Comparison of ENCODE assay signal across 10 cellular contexts in genomic region chr12:53224897-53225634, GRCh38. TPM values are rescaled to one million over a fixed set of nuclear protein-coding genes. Genes with fewer than 3 reads are reported as not detected.
DNase-seq lines count a peak whose midpoint lies in the region; ATAC-seq, FAIRE-seq and TF ChIP-seq lines count a peak whose summit lies in the region.
"Had no signal": no experiment of that assay in that cellular context is flagged by ENCODE, and none has a peak within 500 bp of the region (broad histone marks: within the 10 kb centered on the region; RNA-seq: fewer than 3 reads in every experiment).

No MANE protein-coding gene starts in this region.

- no peak for TF ChIP-seq EP300 in tibial nerve (IDR thresholded peaks at IDR 0.05)

- H3K27ac Mint-ChIP-seq in activated CD8-positive, alpha-beta memory T cell treated with anti-CD3 and anti-CD28 coated beads, Interleukin-2, amount 10 ng/mL, durations not matched to agents 7 days and 5 days: peak overlapping the region; percentile 10
- peak overlapping the region; percentile 74 for H3K27ac Mint-ChIP-seq in astrocyte (ENCODE audit: unreplicated experiment)

- no peak for ATAC-seq in activated CD8-positive, alpha-beta memory T cell treated with anti-CD3 and anti-CD28 coated beads, Interleukin-2, amount 10 ng/mL, durations not matched to agents 7 days and 5 days
- no peak for ATAC-seq in lower lobe of right lung

- no peaks in the 10 kb centered on the region for H4K20me1 ChIP-seq in astrocyte (ENCODE audit: insufficient read depth, low read length)

- H3K4me1 ChIP-seq in astrocyte (ENCODE audit: insufficient read depth, low read length) (peaks cover 35% of the 10 kb centered on the region), lower lobe of right lung (peaks cover 50% of the 10 kb centered on the region), tibial nerve (peaks cover 5 to 66% (median 43%) of the 10 kb centered on the region in 4 donors), colonic mucosa (peaks cover 5% of the 10 kb centered on the region)

- H3K4me1 Mint-ChIP-seq in activated CD8-positive, alpha-beta memory T cell treated with anti-CD3 and anti-CD28 coated beads, Interleukin-2, amount 10 ng/mL, durations not matched to agents 7 days and 5 days: peaks cover 40% of the 10 kb centered on the region
- peaks cover 37% of the 10 kb centered on the region for H3K4me1 Mint-ChIP-seq in astrocyte (ENCODE audit: low read depth, unreplicated experiment)

- intact Hi-C loops in lower lobe of right lung (cut with DNase I) (no loop called here), colonic mucosa (cut with DNase I) (no loop called here)

- no peak for TF ChIP-seq CTCF in astrocyte (IDR thresholded peaks at IDR 0.05; ENCODE audit: insufficient read depth, low read depth, low read length)
- no peak for TF ChIP-seq CTCF in lower lobe of right lung (IDR thresholded peaks at IDR 0.05)
- TF ChIP-seq CTCF in tibial nerve (IDR thresholded peaks at IDR 0.05): no peak
- TF ChIP-seq CTCF in colonic mucosa (IDR thresholded peaks at IDR 0.05): no peak

- H3K79me2 ChIP-seq in astrocyte (ENCODE audit: insufficient read depth, low read length): no peaks in the 10 kb centered on the region

- no peak overlapping the region for H3K4me2 ChIP-seq in astrocyte (ENCODE audit: low read length)

- CTCF ChIA-PET in activated CD8-positive, alpha-beta memory T cell treated with anti-CD3 and anti-CD28 coated beads, Interleukin-2, amount 10 ng/mL, durations not matched to agents 7 days and 5 days (lab: Charles Lee): interaction anchor here (1.1 to 16.0 kb wide), 3 partner anchors 18 to 26 kb away, joined by 4 to 164 read pairs (median 4); partner anchors contain the start of gene ITGB7

- no peaks in the 10 kb centered on the region for H3K27me3 Mint-ChIP-seq in activated CD8-positive, alpha-beta memory T cell treated with anti-CD3 and anti-CD28 coated beads, Interleukin-2, amount 10 ng/mL, durations not matched to agents 7 days and 5 days
- peaks cover 8% of the 10 kb centered on the region for H3K27me3 Mint-ChIP-seq in astrocyte (ENCODE audit: low read depth, unreplicated experiment)

- H3K4me3 Mint-ChIP-seq in activated CD8-positive, alpha-beta memory T cell treated with anti-CD3 and anti-CD28 coated beads, Interleukin-2, amount 10 ng/mL, durations not matched to agents 7 days and 5 days: no peak overlapping the region
- peak overlapping the region; percentile 60 for H3K4me3 Mint-ChIP-seq in astrocyte (ENCODE audit: unreplicated experiment)

- no peak overlapping the region for H3K4me3 ChIP-seq in astrocyte (ENCODE audit: insufficient read depth, low read depth, low read length)
- no peak overlapping the region for H3K4me3 ChIP-seq in lower lobe of right lung
- no peak overlapping the region for H3K4me3 ChIP-seq in tibial nerve
- no peak overlapping the region for H3K4me3 ChIP-seq in colonic mucosa

- H3K9me3 ChIP-seq in astrocyte (ENCODE audit: insufficient read depth, low read depth, low read length) (no peaks in the 10 kb centered on the region), lower lobe of right lung (no peaks in the 10 kb centered on the region), tibial nerve (no peaks in the 10 kb centered on the region), colonic mucosa (no peaks in the 10 kb centered on the region)

- H3K9me3 Mint-ChIP-seq in activated CD8-positive, alpha-beta memory T cell treated with anti-CD3 and anti-CD28 coated beads, Interleukin-2, amount 10 ng/mL, durations not matched to agents 7 days and 5 days (ENCODE audit: low read depth): no peaks in the 10 kb centered on the region
- H3K9me3 Mint-ChIP-seq in astrocyte (ENCODE audit: unreplicated experiment): no peaks in the 10 kb centered on the region
- H3K9me3 Mint-ChIP-seq: naive B cell had no signal

- TF ChIP-seq POLR2A in tibial nerve (IDR thresholded peaks at IDR 0.05): no peak

- H3K27ac ChIP-seq in astrocyte (ENCODE audit: low read depth, low read length) (no peak overlapping the region), lower lobe of right lung (no peak overlapping the region), tibial nerve (peak overlapping the region; percentile 92 to 100 (median 96)), colonic mucosa (no peak overlapping the region)

- no peak overlapping the region for H3K9ac ChIP-seq in astrocyte (ENCODE audit: low read length)
- peak overlapping the region in 1 of 2 donors; percentile 42 for H3K9ac ChIP-seq in colonic mucosa (ENCODE audit: low read depth in 2 of 2, low read length in 2 of 2)

- no peak overlapping the region for H2AFZ ChIP-seq in astrocyte (ENCODE audit: low read depth, low read length)

- no peaks in the 10 kb centered on the region for H3K36me3 Mint-ChIP-seq in activated CD8-positive, alpha-beta memory T cell treated with anti-CD3 and anti-CD28 coated beads, Interleukin-2, amount 10 ng/mL, durations not matched to agents 7 days and 5 days
- H3K36me3 Mint-ChIP-seq in astrocyte (ENCODE audit: low read depth, unreplicated experiment): peaks cover 9% of the 10 kb centered on the region
- H3K36me3 Mint-ChIP-seq: naive B cell had no signal

- H3K36me3 ChIP-seq in astrocyte (ENCODE audit: insufficient read depth, low read length) (no peaks in the 10 kb centered on the region), lower lobe of right lung (peaks cover 7% of the 10 kb centered on the region), tibial nerve (peaks cover 0 to 22% (median 0%) of the 10 kb centered on the region in 3 donors), colonic mucosa (no peaks in the 10 kb centered on the region)

- H3K27me3 ChIP-seq in astrocyte (ENCODE audit: insufficient read depth, low read length): no peaks in the 10 kb centered on the region
- H3K27me3 ChIP-seq in lower lobe of right lung (ENCODE audit: low read depth): no peaks in the 10 kb centered on the region
- H3K27me3 ChIP-seq in tibial nerve: no peaks in the 10 kb centered on the region
- H3K27me3 ChIP-seq in colonic mucosa: no peaks in the 10 kb centered on the region

- no peak for FAIRE-seq in astrocyte (lab: Jason Lieb, UNC)

- no peak for DNase-seq in activated CD8-positive, alpha-beta memory T cell treated with anti-CD3 and anti-CD28 coated beads, Interleukin-2, amount 10 ng/mL, durations not matched to agents 7 days and 5 days
- DNase-seq in activated CD8-positive, alpha-beta memory T cell treated with anti-CD3 and anti-CD28 coated beads for 24 hours: no peak
- DNase-seq in astrocyte (ENCODE audit: low read depth) (peak; percentile 27), lower lobe of right lung (peak; percentile 26), tibial nerve (ENCODE audit: low spot score in 2 of 2) (no peak), colonic mucosa (no peak), NCI-H446 treated with DMSO at 0.1 percent for 48 hours (lab: John Stamatoyannopoulos, UW) (no peak)
- DNase-seq in stimulated activated CD4-positive, alpha-beta T cell treated with anti-CD3 and anti-CD28 coated beads, Interleukin-1b, Interleukin-23, amount 100 ng/mL, for 48 hours: no peak
- DNase-seq: activated naive CD4-positive, alpha-beta T cell; naive B cell had no signal

- WGBS in tibial nerve, 2 donors: 48 to 50% methylated on average over 10 of the region's 10 CpGs

RNA-seq across cellular contexts. Expression of gene RARG, which starts 6.9 kb away (rescaled TPM):
- 10 to 100 TPM; 29.4 to 38.8 TPM for total RNA-seq in activated CD8-positive, alpha-beta memory T cell treated with anti-CD3 and anti-CD28 coated beads, Interleukin-2, amount 10 ng/mL, durations not matched to agents 7 days and 5 days
- total RNA-seq in astrocyte (10.1 and 11.7 TPM in 2 replicates), lower lobe of right lung (30.1 TPM), tibial nerve (10 to 100 TPM; 28.0 to 32.3 (median 31.4) TPM), colonic mucosa (10 to 100 TPM; 11.4 to 21.5 TPM)

RNA-seq across cellular contexts. Expression of gene ITGB7, which starts 18.0 kb away (rescaled TPM):
- 100 to 1,000 TPM; 567 to 729 TPM for total RNA-seq in activated CD8-positive, alpha-beta memory T cell treated with anti-CD3 and anti-CD28 coated beads, Interleukin-2, amount 10 ng/mL, durations not matched to agents 7 days and 5 days
- total RNA-seq in astrocyte (0.79 and 1.3 TPM in 2 replicates), lower lobe of right lung (9.7 TPM), tibial nerve (10 to 100 TPM in 2 of 4 donors, 1 to 10 TPM in 2; 3.6 to 15.1 (median 8.9) TPM), colonic mucosa (1 to 10 TPM; 5.3 to 8.8 TPM)

RNA-seq across cellular contexts. Expression of gene ESPL1, which starts 43.0 kb away (rescaled TPM):
- total RNA-seq in activated CD8-positive, alpha-beta memory T cell treated with anti-CD3 and anti-CD28 coated beads, Interleukin-2, amount 10 ng/mL, durations not matched to agents 7 days and 5 days: 100 to 1,000 TPM in 1 of 2 experiments, 10 to 100 TPM in 1; 99.0 to 137 TPM
- 1.2 and 2.0 TPM in 2 replicates for total RNA-seq in astrocyte
- total RNA-seq in lower lobe of right lung: 2.2 TPM
- total RNA-seq in tibial nerve: 1 to 10 TPM in 3 of 4 donors, not detected in 1; 2.2 to 8.7 (median 2.5) TPM
- 10 to 100 TPM in 1 of 2 donors, 1 to 10 TPM in 1; 9.6 to 34.6 TPM for total RNA-seq in colonic mucosa

RNA-seq across cellular contexts. Expression of gene CSAD, which starts 44.3 kb away (rescaled TPM):
- total RNA-seq in activated CD8-positive, alpha-beta memory T cell treated with anti-CD3 and anti-CD28 coated beads, Interleukin-2, amount 10 ng/mL, durations not matched to agents 7 days and 5 days: 10 to 100 TPM; 19.6 to 28.1 TPM
- total RNA-seq in astrocyte (16.7 and 19.4 TPM in 2 replicates), lower lobe of right lung (39.2 TPM), tibial nerve (10 to 100 TPM; 52.4 to 90.6 (median 78.7) TPM), colonic mucosa (10 to 100 TPM in 1 of 2 donors, 1 to 10 TPM in 1; 9.1 to 20.4 TPM)

RNA-seq across cellular contexts. Expression of gene ZNF740, which starts 44.5 kb away (rescaled TPM):
- 10 to 100 TPM; 35.8 to 47.0 TPM for total RNA-seq in activated CD8-positive, alpha-beta memory T cell treated with anti-CD3 and anti-CD28 coated beads, Interleukin-2, amount 10 ng/mL, durations not matched to agents 7 days and 5 days
- total RNA-seq in astrocyte (31.0 and 32.7 TPM in 2 replicates), lower lobe of right lung (49.5 TPM), tibial nerve (10 to 100 TPM; 10.2 to 67.7 (median 22.7) TPM), colonic mucosa (10 to 100 TPM; 27.5 to 32.3 TPM)

Comparison
In these comparisons a context has a peak if more than half of its experiments do, and no peak if none do; other contexts are left out.
1. DNase-seq: peak in astrocyte (single experiment) and lower lobe of right lung (single experiment); none in activated CD8-positive, alpha-beta memory T cell treated with anti-CD3 and anti-CD28 coated beads, Interleukin-2, amount 10 ng/mL, durations not matched to agents 7 days and 5 days (single experiment), activated CD8-positive, alpha-beta memory T cell treated with anti-CD3 and anti-CD28 coated beads for 24 hours (single experiment), tibial nerve (0 of 2), colonic mucosa (single experiment), stimulated activated CD4-positive, alpha-beta T cell treated with anti-CD3 and anti-CD28 coated beads, Interleukin-1b, Interleukin-23, amount 100 ng/mL, for 48 hours (single experiment) and NCI-H446 treated with DMSO at 0.1 percent for 48 hours (single experiment).
2. H3K27ac ChIP-seq: peak in tibial nerve (4 of 4); none in astrocyte (single experiment), lower lobe of right lung (single experiment) and colonic mucosa (single experiment).
3. RNA of gene ITGB7, which starts 18.0 kb away (total RNA-seq): 567 to 729 TPM in activated CD8-positive, alpha-beta memory T cell treated with anti-CD3 and anti-CD28 coated beads, Interleukin-2, amount 10 ng/mL, durations not matched to agents 7 days and 5 days; 3.6 to 15.1 TPM in tibial nerve, 9.7 TPM in lower lobe of right lung (single experiment), 5.3 to 8.8 TPM in colonic mucosa and 0.79 to 1.3 TPM in astrocyte; every median in the first group is over 10 times any median in the second.